8 cellular contexts compared by ENCODE assay signal in the genomic region with DNA sequence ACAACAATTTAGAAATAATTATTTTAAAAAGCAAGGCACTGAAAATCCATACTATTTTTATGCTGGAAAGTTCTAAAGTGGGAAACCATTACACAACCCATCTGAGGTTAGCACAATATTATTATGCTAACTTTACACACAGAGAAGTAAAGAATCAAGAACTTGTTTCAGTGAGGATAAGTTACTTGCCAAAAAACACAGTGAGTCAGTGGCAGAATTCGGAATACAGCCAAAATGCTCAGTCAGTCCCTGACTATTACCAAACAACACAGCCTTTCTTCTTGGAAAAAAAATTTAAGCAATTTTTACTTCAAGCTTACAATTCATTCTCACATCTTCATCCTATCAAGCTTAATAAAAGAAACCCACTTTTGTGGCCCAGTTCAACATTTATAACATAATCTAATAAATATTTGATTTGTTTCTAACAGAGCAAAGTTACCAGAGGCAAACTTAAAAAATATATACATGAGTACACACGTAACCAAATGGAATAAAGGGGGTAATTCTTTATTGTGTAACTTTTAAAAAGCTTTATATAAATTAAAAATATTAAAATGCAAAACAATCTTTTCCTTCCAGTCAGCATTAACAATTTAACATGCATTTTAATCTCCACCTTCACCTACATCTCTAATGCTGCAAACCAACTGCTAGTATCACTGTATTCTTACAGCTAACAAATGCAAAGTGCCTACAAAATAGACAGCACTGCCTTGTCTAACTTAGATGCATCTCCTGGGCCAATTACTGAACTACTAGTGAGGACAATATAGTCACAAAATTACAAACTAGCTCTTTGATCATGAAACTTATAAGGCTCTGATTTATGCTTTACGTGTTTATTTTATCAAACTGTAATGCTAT. TPM values are rescaled to one million over a fixed set of nuclear protein-coding genes. Genes with fewer than 3 reads are reported as not detected.
DNase-seq lines count a peak whose midpoint lies in the region; ATAC-seq and TF ChIP-seq lines count a peak whose summit lies in the region.

No MANE protein-coding gene starts in this region.

- no peaks in the 10 kb centered on the region for H3K9me3 ChIP-seq in hepatocyte (ENCODE audit: low read depth)

- H3K27ac ChIP-seq in hepatocyte: no peak overlapping the region

- H3K9me2 ChIP-seq in hepatocyte (replicated peaks; ENCODE audit: insufficient read depth): no peaks in the 10 kb centered on the region

- H3K79me2 ChIP-seq in hepatocyte: no peaks in the 10 kb centered on the region

- H2AFZ ChIP-seq in hepatocyte: no peak overlapping the region

- no peaks in the 10 kb centered on the region for H4K20me1 ChIP-seq in hepatocyte (ENCODE audit: insufficient read depth, poor library complexity, severe bottlenecking)

- DNase-seq in GM03348 (ENCODE audit: low spot score): peak; percentile 80
- DNase-seq in T1000 (lab: John Stamatoyannopoulos, UW): peak; percentile 37
- DNase-seq in fibroblast of the conjunctiva (ENCODE audit: low read depth): peak; percentile 96
- DNase-seq in putamen (ENCODE audit: low spot score): peak; percentile 92
- no peak for DNase-seq in NCI-H510A (lab: John Stamatoyannopoulos, UW)
- no peak for DNase-seq in hepatocyte (ENCODE audit: low spot score)
- no peak for DNase-seq in UCSD-AML1 (lab: John Stamatoyannopoulos, UW; ENCODE audit: unreplicated experiment)

- no peaks in the 10 kb centered on the region for H3K4me1 ChIP-seq in hepatocyte (ENCODE audit: insufficient read depth)

- H3K27me3 ChIP-seq in hepatocyte: no peaks in the 10 kb centered on the region

- 93% methylated on average over 3 of the region's 3 CpGs for WGBS in hepatocyte (ENCODE audit: low lambda C conversion rate, missing lambda C conversion rate)

- no peak for ATAC-seq in HG02678 (IDR thresholded peaks at IDR 0.05; ENCODE audit: unreplicated experiment)

- H3K36me3 ChIP-seq in hepatocyte (replicated peaks; ENCODE audit: insufficient read depth, low read depth): no peaks in the 10 kb centered on the region

- TF ChIP-seq CTCF in hepatocyte (IDR thresholded peaks at IDR 0.05; ENCODE audit: poor library complexity): no peak

- no peak overlapping the region for H3K4me3 ChIP-seq in hepatocyte

- H3K4me2 ChIP-seq in hepatocyte: no peak overlapping the region

RNA-seq across cellular contexts. Expression of a gene that starts 55.2 kb away (rescaled TPM):
- total RNA-seq in hepatocyte: 30.4 and 31.0 TPM in 2 replicates
- 12.2 and 16.6 TPM in 2 replicates for polyA plus RNA-seq in hepatocyte

Comparison
In these comparisons a context has a peak if more than half of its experiments do, and no peak if none do; other contexts are left out.
1. DNase-seq: peak in GM03348 (single experiment), T1000 (single experiment), fibroblast of the conjunctiva (single experiment) and putamen (single experiment); none in NCI-H510A (single experiment), hepatocyte (single experiment) and UCSD-AML1 (single experiment).